Comparison of ENCODE assay signal across 10 cellular contexts in genomic region chr15:94070341-94071275, GRCh38.
A peak's percentile ranks its signal among the peaks of the same experiment; 100 is the strongest.
DNase-seq lines count a peak whose midpoint lies in the region; TF ChIP-seq lines count a peak whose summit lies in the region.
"Had no signal": no experiment of that assay in that cellular context is flagged by ENCODE, and none has a peak within 500 bp of the region (broad histone marks: within the 10 kb centered on the region; RNA-seq: fewer than 3 reads in every experiment).

No MANE protein-coding gene starts in this region.

- H3K4me1 ChIP-seq in fibroblast of lung (ENCODE audit: control insufficient read depth, extremely low read depth, insufficient read depth, low read length) (no peaks in the 10 kb centered on the region), transverse colon (peaks cover 0 to 18% (median 3%) of the 10 kb centered on the region in 4 donors)

- no peak overlapping the region for H3K9ac ChIP-seq in fibroblast of lung (ENCODE audit: insufficient read depth, low read length)

- no peak for TF ChIP-seq EP300 in transverse colon (IDR thresholded peaks at IDR 0.05; ENCODE audit: low read depth)

- no peaks in the 10 kb centered on the region for H4K20me1 ChIP-seq in fibroblast of lung (ENCODE audit: control insufficient read depth, extremely low read depth, insufficient read depth, low read length)

- no peaks in the 10 kb centered on the region for H3K36me3 ChIP-seq in fibroblast of lung (ENCODE audit: control insufficient read depth, insufficient read depth, low read length)
- no peaks in the 10 kb centered on the region for H3K36me3 ChIP-seq in transverse colon

- 39 to 47% methylated on average over 5 to 19 of the region's 19 CpGs for WGBS in transverse colon (ENCODE audit: low coverage in 1 of 2), 2 donors

- no peak overlapping the region for H3K4me2 ChIP-seq in fibroblast of lung (ENCODE audit: extremely low read depth, insufficient read depth, low read length)

- no peak overlapping the region for H2AFZ ChIP-seq in fibroblast of lung (ENCODE audit: low read length)

- DNase-seq in NCI-H146 (lab: John Stamatoyannopoulos, UW): peak; percentile 6
- DNase-seq in NCI-H146 treated with DMSO at 0.1 percent for 48 hours (lab: John Stamatoyannopoulos, UW; ENCODE audit: unreplicated experiment): no peak
- peak; percentile 58 for DNase-seq in NCI-H345 (lab: John Stamatoyannopoulos, UW)
- DNase-seq in fibroblast of lung (ENCODE audit: low read depth in 2 of 2): peak; percentile 28 to 70
- peak; percentile 25 for DNase-seq in transverse colon
- DNase-seq in stimulated activated CD4-positive, alpha-beta T cell treated with anti-CD3 and anti-CD28 coated beads, Interleukin-4, amount 100 ng/mL, for 24 hours: no peak
- DNase-seq in NCI-H226: no peak
- DNase-seq in DMS79 treated with DMSO at 0.1 percent for 48 hours (lab: John Stamatoyannopoulos, UW): no peak
- DNase-seq: 8988T, HCEC 1CT had no signal

- TF ChIP-seq CTCF in fibroblast of lung (conservative IDR thresholded peaks at IDR 0.05 in 1 of 2, IDR thresholded peaks at IDR 0.05 in 1 of 2; ENCODE audit: low read depth in 1 of 2, low read length in 2 of 2): no peak
- TF ChIP-seq CTCF in transverse colon (IDR thresholded peaks at IDR 0.05): no peak

- no peaks in the 10 kb centered on the region for H3K27me3 ChIP-seq in fibroblast of lung (ENCODE audit: control insufficient read depth, insufficient read depth, low read length)
- no peaks in the 10 kb centered on the region for H3K27me3 ChIP-seq in transverse colon

- H3K4me3 ChIP-seq in fibroblast of lung (replicated peaks in 1 of 4; ENCODE audit: control extremely low read depth in 1 of 4, insufficient read depth in 1 of 4, low read depth in 3 of 4, low read length in 4 of 4) (no peak overlapping the region), transverse colon (peak overlapping the region in 2 of 4 donors; percentile 5 to 28)

- H3K27ac ChIP-seq in fibroblast of lung (ENCODE audit: insufficient read depth, low read length): no peak overlapping the region
- H3K27ac ChIP-seq in transverse colon: peak overlapping the region; percentile 10 to 62 (median 55)

- no peaks in the 10 kb centered on the region for H3K79me2 ChIP-seq in fibroblast of lung (ENCODE audit: control insufficient read depth, insufficient read depth, low read length)

- in situ Hi-C loops in transverse colon (cut with MboI; ENCODE audit: low pct_ligation_motif_present in 1 of 4, low pct_unique_long_range_greater_than_20kb in 1 of 4, low sequenced_read_pairs in 3 of 4): no loop called here

- no peaks in the 10 kb centered on the region for H3K9me3 ChIP-seq in fibroblast of lung (ENCODE audit: control insufficient read depth, insufficient read depth, low read depth, low read length)
- peaks cover 4% of the 10 kb centered on the region in 2 donors for H3K9me3 ChIP-seq in transverse colon

- intact Hi-C loops in transverse colon (cut with DNase I; ENCODE audit: low total_unique reads): no loop called here

- no peak for TF ChIP-seq POLR2A in transverse colon (IDR thresholded peaks at IDR 0.05)

Comparison
In these comparisons a context has a peak if more than half of its experiments do, and no peak if none do; other contexts are left out.
1. DNase-seq: peak in NCI-H146 (single experiment), NCI-H345 (single experiment), fibroblast of lung (2 of 2) and transverse colon (single experiment); none in NCI-H146 treated with DMSO at 0.1 percent for 48 hours (single experiment), stimulated activated CD4-positive, alpha-beta T cell treated with anti-CD3 and anti-CD28 coated beads, Interleukin-4, amount 100 ng/mL, for 24 hours (single experiment), NCI-H226 (single experiment) and DMS79 treated with DMSO at 0.1 percent for 48 hours (single experiment).